Comparison of ENCODE assay signal across 28 cellular contexts in genomic region chr9:135105938-135106491, GRCh38. TPM values are rescaled to one million over a fixed set of nuclear protein-coding genes. Genes with fewer than 3 reads are reported as not detected.
DNase-seq lines count a peak whose midpoint lies in the region; ATAC-seq and TF ChIP-seq lines count a peak whose summit lies in the region.
"Had no signal": no experiment of that assay in that cellular context is flagged by ENCODE, and none has a peak within 500 bp of the region (broad histone marks: within the 10 kb centered on the region; RNA-seq: fewer than 3 reads in every experiment).

No MANE protein-coding gene starts in this region.

- WGBS in heart right ventricle, 2 donors = 40 to 54% methylated on average over 21 of the region's 21 CpGs

- no peaks in the 10 kb centered on the region for H3K36me3 ChIP-seq in heart right ventricle
- H3K36me3 ChIP-seq: BLaER1, HAP-1, MG63 had no signal

- intact Hi-C loops in heart right ventricle (cut with DNase I) (no loop called here), cardiac septum (cut with DNase I) (no loop called here)

- DNase-seq in heart right ventricle = peak in 1 of 2 donors; percentile 15
- no peak for DNase-seq in cardiac septum (ENCODE audit: low spot score)
- no peak for DNase-seq in left lobe of liver (ENCODE audit: low spot score)
- DNase-seq in COLO829 (ENCODE audit: low spot score) = no peak
- no peak for DNase-seq in iPS-NIHi11 (ENCODE audit: low spot score)
- DNase-seq: CD4-positive, CD25-positive, alpha-beta regulatory T cell; COR-L47; DMS53; EL; GF-D8; HFFc6; IMR-90; KG1; MG63; NCI-H1105 treated with DMSO at 0.1 percent for 48 hours; NCI-H146; NCI-H1930; NCI-H2107; NCI-H524; NCI-H748 treated with DMSO at 0.1 percent for 48 hours; NK-92 treated with Interleukin-12 subunit alpha and Interleukin-12 subunit beta, amount 100 ng/mL, for 24 hours; RPMI8226; SHP77 treated with DMSO at 0.1 percent for 48 hours had no signal

- H3K27ac ChIP-seq in heart right ventricle (no peak overlapping the region), angular gyrus (ENCODE audit: low read depth, low read length) (peak overlapping the region; percentile 68)
- H3K27ac ChIP-seq: BLaER1 had no signal

- TF ChIP-seq CTCF in heart right ventricle (IDR thresholded peaks at IDR 0.05) = no peak

- ATAC-seq in heart right ventricle (peak in 6 of 8 donors; percentile 6 to 46 (median 31)), left lobe of liver (peak; percentile 23), HG03045 (IDR thresholded peaks at IDR 0.05; ENCODE audit: unreplicated experiment) (no peak), GM21423 (IDR thresholded peaks at IDR 0.05; ENCODE audit: unreplicated experiment) (no peak)

- H3K9me3 ChIP-seq in heart right ventricle = no peaks in the 10 kb centered on the region
- H3K9me3 ChIP-seq: BLaER1, HAP-1, MG63 had no signal

- peaks cover 0 to 37% (median 28%) of the 10 kb centered on the region in 7 donors for H3K27me3 ChIP-seq in heart right ventricle
- H3K27me3 ChIP-seq: MG63 had no signal

- no peak overlapping the region for H3K4me3 ChIP-seq in heart right ventricle
- H3K4me3 ChIP-seq: BLaER1, HAP-1, MG63 had no signal

- H3K4me1 ChIP-seq in heart right ventricle = peaks cover 0 to 28% (median 14%) of the 10 kb centered on the region in 9 donors
- H3K4me1 ChIP-seq: HAP-1 had no signal

RNA-seq across cellular contexts. Expression of gene OLFM1, which starts 18.5 kb away (rescaled TPM):
- total RNA-seq in heart right ventricle (10 to 100 TPM in 2 of 10 donors, 1 to 10 TPM in 8; 3.3 to 13.3 (median 5.9) TPM), cardiac septum (8.6 TPM), left lobe of liver (1.8 TPM)
- 10 to 100 TPM; 11.3 to 14.9 TPM for polyA plus RNA-seq in heart right ventricle
- total RNA-seq: CD4-positive, CD25-positive, alpha-beta regulatory T cell had no signal
- polyA plus RNA-seq: CD4-positive, CD25-positive, alpha-beta regulatory T cell had no signal

Comparison
In these comparisons a context has a peak if more than half of its experiments do, and no peak if none do; other contexts are left out.
1. ATAC-seq: peak in heart right ventricle (6 of 8) and left lobe of liver (single experiment); none in HG03045 (single experiment) and GM21423 (single experiment).